21 cellular contexts compared by ENCODE assay signal in genomic region chr11:113245216-113245615, GRCh38.
"Had no signal": no experiment of that assay in that cellular context is flagged by ENCODE, and none has a peak within 500 bp of the region (broad histone marks: within the 10 kb centered on the region; RNA-seq: fewer than 3 reads in every experiment).

No MANE protein-coding gene starts in this region.

- H3K4me2 ChIP-seq: SK-N-SH had no signal

- ATAC-seq: T-cell had no signal

- DNase-seq: IMR-90, Kasumi-1, KG1, MM.1S, NCI-H1092, NCI-H1105 treated with DMSO at 0.1 percent for 48 hours, NCI-H1417 treated with DMSO at 0.1 percent for 48 hours, NCI-H146, NCI-H1694 treated with DMSO at 0.1 percent for 48 hours, NCI-H2029, NCI-H2081 treated with DMSO at 0.1 percent for 48 hours, NCI-H2171, NCI-H226, NCI-H446, NCI-H510A, NCI-H748 treated with DMSO at 0.1 percent for 48 hours, SHP77, SK-N-SH, SW 1271, T-cell had no signal

- H3K9ac ChIP-seq: SK-N-SH had no signal

- H3K27ac ChIP-seq: RWPE1 had no signal

- H3K9me3 ChIP-seq: SK-N-SH had no signal
